ENCODE assay signal across 8 cellular contexts in the genomic region with DNA sequence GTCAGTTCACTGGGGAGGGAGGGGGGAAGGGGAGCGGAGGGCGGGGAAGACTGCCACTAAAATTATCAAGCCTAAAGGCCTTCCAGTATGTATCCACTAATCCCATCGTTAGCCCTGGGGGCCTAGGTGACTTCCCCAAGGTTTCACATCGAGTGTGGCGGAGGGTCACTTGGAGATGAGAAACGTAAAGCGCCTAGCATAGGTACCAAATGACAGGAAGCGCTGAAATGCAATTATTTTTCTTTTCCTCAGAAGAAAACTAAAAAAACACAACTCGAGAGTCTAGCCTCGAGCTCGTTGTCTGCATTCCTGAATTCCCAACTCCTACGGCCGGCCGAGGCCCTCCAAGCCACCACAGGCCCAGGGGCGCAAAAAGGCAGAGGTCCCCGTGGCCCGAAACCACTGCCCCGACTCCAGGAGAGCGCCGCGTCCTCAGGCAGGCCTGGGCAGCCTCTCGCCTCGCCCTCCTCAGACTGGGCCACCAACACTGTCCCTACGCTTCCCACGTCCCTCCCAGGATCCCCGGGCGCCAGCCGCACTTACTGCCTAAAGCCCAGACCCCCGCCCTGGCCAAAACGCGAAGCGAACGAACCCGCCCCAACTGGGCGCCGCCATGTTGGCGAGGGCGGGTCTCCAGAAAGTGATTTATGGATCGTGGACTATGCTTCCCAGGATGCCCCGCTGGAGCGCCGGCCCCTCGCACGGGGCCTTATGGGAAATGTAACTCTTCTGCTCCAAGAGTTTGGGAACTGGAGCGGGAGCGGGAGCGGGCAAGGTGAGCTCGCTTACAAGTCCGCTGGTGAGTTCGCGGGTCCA. TPM values are rescaled to one million over a fixed set of nuclear protein-coding genes. Genes with fewer than 3 reads are reported as not detected.
DNase-seq lines count a peak whose midpoint lies in the region; ATAC-seq and TF ChIP-seq lines count a peak whose summit lies in the region.

A gene with protein sequence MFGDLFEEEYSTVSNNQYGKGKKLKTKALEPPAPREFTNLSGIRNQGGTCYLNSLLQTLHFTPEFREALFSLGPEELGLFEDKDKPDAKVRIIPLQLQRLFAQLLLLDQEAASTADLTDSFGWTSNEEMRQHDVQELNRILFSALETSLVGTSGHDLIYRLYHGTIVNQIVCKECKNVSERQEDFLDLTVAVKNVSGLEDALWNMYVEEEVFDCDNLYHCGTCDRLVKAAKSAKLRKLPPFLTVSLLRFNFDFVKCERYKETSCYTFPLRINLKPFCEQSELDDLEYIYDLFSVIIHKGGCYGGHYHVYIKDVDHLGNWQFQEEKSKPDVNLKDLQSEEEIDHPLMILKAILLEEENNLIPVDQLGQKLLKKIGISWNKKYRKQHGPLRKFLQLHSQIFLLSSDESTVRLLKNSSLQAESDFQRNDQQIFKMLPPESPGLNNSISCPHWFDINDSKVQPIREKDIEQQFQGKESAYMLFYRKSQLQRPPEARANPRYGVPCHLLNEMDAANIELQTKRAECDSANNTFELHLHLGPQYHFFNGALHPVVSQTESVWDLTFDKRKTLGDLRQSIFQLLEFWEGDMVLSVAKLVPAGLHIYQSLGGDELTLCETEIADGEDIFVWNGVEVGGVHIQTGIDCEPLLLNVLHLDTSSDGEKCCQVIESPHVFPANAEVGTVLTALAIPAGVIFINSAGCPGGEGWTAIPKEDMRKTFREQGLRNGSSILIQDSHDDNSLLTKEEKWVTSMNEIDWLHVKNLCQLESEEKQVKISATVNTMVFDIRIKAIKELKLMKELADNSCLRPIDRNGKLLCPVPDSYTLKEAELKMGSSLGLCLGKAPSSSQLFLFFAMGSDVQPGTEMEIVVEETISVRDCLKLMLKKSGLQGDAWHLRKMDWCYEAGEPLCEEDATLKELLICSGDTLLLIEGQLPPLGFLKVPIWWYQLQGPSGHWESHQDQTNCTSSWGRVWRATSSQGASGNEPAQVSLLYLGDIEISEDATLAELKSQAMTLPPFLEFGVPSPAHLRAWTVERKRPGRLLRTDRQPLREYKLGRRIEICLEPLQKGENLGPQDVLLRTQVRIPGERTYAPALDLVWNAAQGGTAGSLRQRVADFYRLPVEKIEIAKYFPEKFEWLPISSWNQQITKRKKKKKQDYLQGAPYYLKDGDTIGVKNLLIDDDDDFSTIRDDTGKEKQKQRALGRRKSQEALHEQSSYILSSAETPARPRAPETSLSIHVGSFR (minus strand): TSS at position 642 of the 816 bp plus-strand sequence. CDS start 1,228 bp downstream, outside the sequence.

- WGBS in lower leg skin, 2 donors = 0 to 1% methylated on average over 50 to 51 of the region's 51 CpGs

- peak within 1 kb of the TSS; percentile 94 for H3K27ac ChIP-seq in AG04450 (ENCODE audit: low read depth, low read length)

- ATAC-seq in GM19035 (IDR thresholded peaks at IDR 0.05; ENCODE audit: unreplicated experiment) (peak; percentile 78), HG03439 (IDR thresholded peaks at IDR 0.05; ENCODE audit: unreplicated experiment) (peak; percentile 61)
- ATAC-seq in activated CD8-positive, alpha-beta T cell treated with anti-CD3 and anti-CD28 coated beads for 36 hours = peak; percentile 82

- POLR2A ChIA-PET in AG04450 (lab: Yijun Ruan, JAX) = interaction anchor here (0.6 to 1.7 kb wide), 2 partner anchors 9 to 27 kb away, joined by 4 to 5 read pairs; no protein-coding TSS in a partner anchor
- POLR2A ChIA-PET in activated CD8-positive, alpha-beta T cell treated with anti-CD3 and anti-CD28 coated beads for 36 hours (lab: Charles Lee) = interaction anchor here (0.6 to 2.0 kb wide), 3 partner anchors 9 to 1496 kb away, joined by 3 to 6 read pairs (median 3); no protein-coding TSS in a partner anchor

- H3K36me3 Mint-ChIP-seq in activated CD8-positive, alpha-beta T cell treated with anti-CD3 and anti-CD28 coated beads for 36 hours (ENCODE audit: low read depth) = peaks cover 1% of the 10 kb centered on the region

- DNase-seq in AG04450 (ENCODE audit: low read depth, low spot score) (peak; percentile 73), NCI-H69 (lab: John Stamatoyannopoulos, UW) (peak; percentile 96), lower leg skin (ENCODE audit: low spot score in 2 of 2) (peak; percentile 80 to 95)
- peak; percentile 63 for DNase-seq in activated CD8-positive, alpha-beta T cell treated with anti-CD3 and anti-CD28 coated beads for 36 hours
- peak; percentile 28 for DNase-seq in effector CD4-positive, alpha-beta T cell
- DNase-seq in stimulated activated CD4-positive, alpha-beta T cell treated with anti-CD3 and anti-CD28 coated beads, Interleukin-4, amount 100 ng/mL, for 24 hours = peak; percentile 64

- peak in 1 of 2 donors; percentile 39 for TF ChIP-seq POLR2A in lower leg skin (IDR thresholded peaks at IDR 0.05)

- H3K4me3 ChIP-seq in AG04450 (ENCODE audit: low read depth, low read length) (peak within 1 kb of the TSS; percentile 99), lower leg skin (ENCODE audit: low read depth, poor library complexity, severe bottlenecking) (peak within 1 kb of the TSS; percentile 73)

- H3K4me1 Mint-ChIP-seq in activated CD8-positive, alpha-beta T cell treated with anti-CD3 and anti-CD28 coated beads for 36 hours (ENCODE audit: low read depth) = peaks cover 7% of the 10 kb centered on the region

- intact Hi-C loops in activated CD8-positive, alpha-beta T cell treated with anti-CD3 and anti-CD28 coated beads for 36 hours (cut with micrococcal nuclease) = no loop called here
- intact Hi-C loops in lower leg skin (cut with DNase I; ENCODE audit: low total_unique reads) = no loop called here

- no peaks in the 10 kb centered on the region for H3K9me3 Mint-ChIP-seq in activated CD8-positive, alpha-beta T cell treated with anti-CD3 and anti-CD28 coated beads for 36 hours

- H3K27me3 ChIP-seq in AG04450 (ENCODE audit: control insufficient read depth, insufficient read depth, low read length) = no peaks in the 10 kb centered on the region

- CTCF ChIA-PET in AG04450 (lab: Charles Lee) = no interaction called here
- CTCF ChIA-PET in activated CD8-positive, alpha-beta T cell treated with anti-CD3 and anti-CD28 coated beads for 36 hours (lab: Charles Lee) = no interaction called here

- H3K27me3 Mint-ChIP-seq in activated CD8-positive, alpha-beta T cell treated with anti-CD3 and anti-CD28 coated beads for 36 hours = no peaks in the 10 kb centered on the region

- H3K27ac Mint-ChIP-seq in activated CD8-positive, alpha-beta T cell treated with anti-CD3 and anti-CD28 coated beads for 36 hours = peak within 1 kb of the TSS; percentile 95

- TF ChIP-seq CTCF in AG04450 (IDR thresholded peaks at IDR 0.05; ENCODE audit: low read depth, low read length) = no peak
- TF ChIP-seq CTCF in activated CD8-positive, alpha-beta T cell treated with anti-CD3 and anti-CD28 coated beads for 36 hours (IDR thresholded peaks at IDR 0.05) = no peak
- TF ChIP-seq CTCF in lower leg skin (IDR thresholded peaks at IDR 0.05) = no peak

- peaks cover 4% of the 10 kb centered on the region; the same call in 1 of the 2 replicates for H3K9me3 ChIP-seq in AG04450 (ENCODE audit: control insufficient read depth, insufficient read depth, low read length)

- H3K4me3 Mint-ChIP-seq in activated CD8-positive, alpha-beta T cell treated with anti-CD3 and anti-CD28 coated beads for 36 hours = peak within 1 kb of the TSS; percentile 93

RNA-seq across cellular contexts. Expression of the gene that starts here (rescaled TPM):
- polyA plus RNA-seq in AG04450 (2011; rRNA removed) = 32.4 and 32.7 TPM in 2 replicates
- polyA minus RNA-seq in AG04450 (2011; rRNA and poly(A)+ RNA removed) = 46.6 and 48.3 TPM in 2 replicates
- total RNA-seq in activated CD8-positive, alpha-beta T cell treated with anti-CD3 and anti-CD28 coated beads for 36 hours = 10 to 100 TPM; 14.0 to 15.8 TPM
- 10 to 100 TPM; 26.9 to 38.7 (median 37.4) TPM for total RNA-seq in lower leg skin

Comparison
In these comparisons a context has a peak if more than half of its experiments do, and no peak if none do; other contexts are left out.
1. Peak in every context shown above with its lines: DNase-seq, ATAC-seq, H3K4me3 ChIP-seq and H3K27ac ChIP-seq.
2. DNase-seq: peak in every context shown above with its lines; median percentile 96 in NCI-H69; 88 in lower leg skin; 73 in AG04450; 64 in stimulated activated CD4-positive, alpha-beta T cell treated with anti-CD3 and anti-CD28 coated beads, Interleukin-4, amount 100 ng/mL, for 24 hours; 63 in activated CD8-positive, alpha-beta T cell treated with anti-CD3 and anti-CD28 coated beads for 36 hours; 28 in effector CD4-positive, alpha-beta T cell.